ENCODE assay signal across 2 cellular contexts in genomic region chr16:24825696-24826095, GRCh38.
TF ChIP-seq lines count a peak whose summit lies in the region.

No MANE protein-coding gene starts in this region.

TF ChIP-seq in GM23338, 12 proteins besides CTCF, POLR2A, EP300 and RAD21:
- TF ChIP-seq EZH2 (IDR thresholded peaks at IDR 0.05; ENCODE audit: low read depth, unreplicated experiment): no peak
- no peak for TF ChIP-seq STAT1 (IDR thresholded peaks at IDR 0.05; ENCODE audit: unreplicated experiment)
- TF ChIP-seq, protein P1, sequence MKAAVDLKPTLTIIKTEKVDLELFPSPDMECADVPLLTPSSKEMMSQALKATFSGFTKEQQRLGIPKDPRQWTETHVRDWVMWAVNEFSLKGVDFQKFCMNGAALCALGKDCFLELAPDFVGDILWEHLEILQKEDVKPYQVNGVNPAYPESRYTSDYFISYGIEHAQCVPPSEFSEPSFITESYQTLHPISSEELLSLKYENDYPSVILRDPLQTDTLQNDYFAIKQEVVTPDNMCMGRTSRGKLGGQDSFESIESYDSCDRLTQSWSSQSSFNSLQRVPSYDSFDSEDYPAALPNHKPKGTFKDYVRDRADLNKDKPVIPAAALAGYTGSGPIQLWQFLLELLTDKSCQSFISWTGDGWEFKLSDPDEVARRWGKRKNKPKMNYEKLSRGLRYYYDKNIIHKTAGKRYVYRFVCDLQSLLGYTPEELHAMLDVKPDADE (IDR thresholded peaks at IDR 0.05): no peak

TF ChIP-seq in K562, 482 proteins besides CTCF, POLR2A, EP300 and RAD21:
- no peak for TF ChIP-seq XRCC3 (IDR thresholded peaks at IDR 0.05)
- no peak for TF ChIP-seq SRSF1 (IDR thresholded peaks at IDR 0.05; ENCODE audit: low read depth, low read length)
- TF ChIP-seq KDM2B (CRISPR knock-in tag; IDR thresholded peaks at IDR 0.05): no peak
- TF ChIP-seq EP400 (IDR thresholded peaks at IDR 0.05): no peak
- no peak for TF ChIP-seq CHD1 (IDR thresholded peaks at IDR 0.05; ENCODE audit: low read length)
- no peak for TF ChIP-seq NR1H2 (CRISPR knock-in tag; IDR thresholded peaks at IDR 0.05)
- TF ChIP-seq GTF2B (IDR thresholded peaks at IDR 0.05; ENCODE audit: extremely low read depth, insufficient read length): no peak
- TF ChIP-seq WHSC1 (IDR thresholded peaks at IDR 0.05; ENCODE audit: low read length): no peak
- no peak for TF ChIP-seq BCLAF1 (IDR thresholded peaks at IDR 0.05; ENCODE audit: borderline replicate concordance in 1 of 2, control insufficient read depth in 1 of 2, low read depth in 2 of 2, low read length in 1 of 2)
- TF ChIP-seq RBBP5 (IDR thresholded peaks at IDR 0.05; ENCODE audit: borderline replicate concordance, insufficient read depth, low read length, poor library complexity, severe bottlenecking): no peak
- TF ChIP-seq, protein P2, sequence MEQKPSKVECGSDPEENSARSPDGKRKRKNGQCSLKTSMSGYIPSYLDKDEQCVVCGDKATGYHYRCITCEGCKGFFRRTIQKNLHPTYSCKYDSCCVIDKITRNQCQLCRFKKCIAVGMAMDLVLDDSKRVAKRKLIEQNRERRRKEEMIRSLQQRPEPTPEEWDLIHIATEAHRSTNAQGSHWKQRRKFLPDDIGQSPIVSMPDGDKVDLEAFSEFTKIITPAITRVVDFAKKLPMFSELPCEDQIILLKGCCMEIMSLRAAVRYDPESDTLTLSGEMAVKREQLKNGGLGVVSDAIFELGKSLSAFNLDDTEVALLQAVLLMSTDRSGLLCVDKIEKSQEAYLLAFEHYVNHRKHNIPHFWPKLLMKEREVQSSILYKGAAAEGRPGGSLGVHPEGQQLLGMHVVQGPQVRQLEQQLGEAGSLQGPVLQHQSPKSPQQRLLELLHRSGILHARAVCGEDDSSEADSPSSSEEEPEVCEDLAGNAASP (IDR thresholded peaks at IDR 0.05): no peak
- TF ChIP-seq CBFA2T3 (IDR thresholded peaks at IDR 0.05): no peak
- TF ChIP-seq TFAM (CRISPR knock-in tag; conservative IDR thresholded peaks at IDR 0.05): no peak
- TF ChIP-seq, protein P3, sequence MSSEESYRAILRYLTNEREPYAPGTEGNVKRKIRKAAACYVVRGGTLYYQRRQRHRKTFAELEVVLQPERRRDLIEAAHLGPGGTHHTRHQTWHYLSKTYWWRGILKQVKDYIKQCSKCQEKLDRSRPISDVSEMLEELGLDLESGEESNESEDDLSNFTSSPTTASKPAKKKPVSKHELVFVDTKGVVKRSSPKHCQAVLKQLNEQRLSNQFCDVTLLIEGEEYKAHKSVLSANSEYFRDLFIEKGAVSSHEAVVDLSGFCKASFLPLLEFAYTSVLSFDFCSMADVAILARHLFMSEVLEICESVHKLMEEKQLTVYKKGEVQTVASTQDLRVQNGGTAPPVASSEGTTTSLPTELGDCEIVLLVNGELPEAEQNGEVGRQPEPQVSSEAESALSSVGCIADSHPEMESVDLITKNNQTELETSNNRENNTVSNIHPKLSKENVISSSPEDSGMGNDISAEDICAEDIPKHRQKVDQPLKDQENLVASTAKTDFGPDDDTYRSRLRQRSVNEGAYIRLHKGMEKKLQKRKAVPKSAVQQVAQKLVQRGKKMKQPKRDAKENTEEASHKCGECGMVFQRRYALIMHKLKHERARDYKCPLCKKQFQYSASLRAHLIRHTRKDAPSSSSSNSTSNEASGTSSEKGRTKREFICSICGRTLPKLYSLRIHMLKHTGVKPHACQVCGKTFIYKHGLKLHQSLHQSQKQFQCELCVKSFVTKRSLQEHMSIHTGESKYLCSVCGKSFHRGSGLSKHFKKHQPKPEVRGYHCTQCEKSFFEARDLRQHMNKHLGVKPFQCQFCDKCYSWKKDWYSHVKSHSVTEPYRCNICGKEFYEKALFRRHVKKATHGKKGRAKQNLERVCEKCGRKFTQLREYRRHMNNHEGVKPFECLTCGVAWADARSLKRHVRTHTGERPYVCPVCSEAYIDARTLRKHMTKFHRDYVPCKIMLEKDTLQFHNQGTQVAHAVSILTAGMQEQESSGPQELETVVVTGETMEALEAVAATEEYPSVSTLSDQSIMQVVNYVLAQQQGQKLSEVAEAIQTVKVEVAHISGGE (CRISPR knock-in tag; IDR thresholded peaks at IDR 0.05): no peak
- no peak for TF ChIP-seq HDAC8 (tag; IDR thresholded peaks at IDR 0.05)
- TF ChIP-seq FUS (optimal IDR thresholded peaks at IDR 0.05; ENCODE audit: low read depth, low read length): no peak
- TF ChIP-seq ATF7 (IDR thresholded peaks at IDR 0.05): no peak
- TF ChIP-seq, protein P4, sequence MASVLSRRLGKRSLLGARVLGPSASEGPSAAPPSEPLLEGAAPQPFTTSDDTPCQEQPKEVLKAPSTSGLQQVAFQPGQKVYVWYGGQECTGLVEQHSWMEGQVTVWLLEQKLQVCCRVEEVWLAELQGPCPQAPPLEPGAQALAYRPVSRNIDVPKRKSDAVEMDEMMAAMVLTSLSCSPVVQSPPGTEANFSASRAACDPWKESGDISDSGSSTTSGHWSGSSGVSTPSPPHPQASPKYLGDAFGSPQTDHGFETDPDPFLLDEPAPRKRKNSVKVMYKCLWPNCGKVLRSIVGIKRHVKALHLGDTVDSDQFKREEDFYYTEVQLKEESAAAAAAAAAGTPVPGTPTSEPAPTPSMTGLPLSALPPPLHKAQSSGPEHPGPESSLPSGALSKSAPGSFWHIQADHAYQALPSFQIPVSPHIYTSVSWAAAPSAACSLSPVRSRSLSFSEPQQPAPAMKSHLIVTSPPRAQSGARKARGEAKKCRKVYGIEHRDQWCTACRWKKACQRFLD (CRISPR knock-in tag; IDR thresholded peaks at IDR 0.05): no peak
